ENCODE assay signal across 1 cellular context in the genomic region with DNA sequence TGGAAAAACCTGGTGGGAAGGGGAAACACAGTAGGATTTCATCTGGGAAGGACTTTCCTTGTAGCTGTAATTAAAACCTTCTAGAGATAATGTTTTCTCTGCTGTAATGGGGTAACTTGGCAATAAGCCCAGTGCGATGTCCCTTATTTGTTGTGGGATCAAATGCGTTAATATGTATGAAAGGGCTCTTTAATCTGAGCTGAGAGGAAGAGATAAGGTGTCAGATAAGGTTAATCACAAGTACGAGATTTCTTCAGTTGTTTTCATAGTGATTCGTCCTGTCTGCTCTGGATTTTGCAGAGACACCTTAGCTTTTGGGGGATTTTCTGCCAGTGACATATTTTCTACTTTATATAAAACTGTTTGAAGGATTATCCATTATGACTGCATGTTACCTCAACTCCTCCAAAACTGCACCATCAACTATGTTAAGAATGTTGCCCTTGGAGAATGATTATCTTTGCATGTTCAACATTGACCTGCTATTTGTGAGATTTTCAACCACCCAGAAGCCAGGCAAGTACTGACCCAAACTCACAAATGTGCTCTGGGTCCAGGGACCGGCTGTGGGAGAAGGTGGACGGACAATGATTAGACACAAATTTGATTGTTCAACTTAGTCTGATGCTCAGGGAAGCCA.
TF ChIP-seq lines count a peak whose summit lies in the region.

No MANE protein-coding gene starts in this region.

TF ChIP-seq in GM23338, 12 proteins besides CTCF, POLR2A, EP300 and RAD21 (continued from another document):
- TF ChIP-seq ZNF462 (CRISPR knock-in tag; IDR thresholded peaks at IDR 0.05) (no peak), ETS1 (IDR thresholded peaks at IDR 0.05) (no peak), NANOG (IDR thresholded peaks at IDR 0.05; ENCODE audit: borderline replicate concordance) (no peak), EZH2phosphoT487 (IDR thresholded peaks at IDR 0.05; ENCODE audit: unreplicated experiment) (no peak), ZNF114 (CRISPR knock-in tag; IDR thresholded peaks at IDR 0.05) (no peak)
TF ChIP-seq in GM23338: peak in this region for 0.
